In the genomic region with DNA sequence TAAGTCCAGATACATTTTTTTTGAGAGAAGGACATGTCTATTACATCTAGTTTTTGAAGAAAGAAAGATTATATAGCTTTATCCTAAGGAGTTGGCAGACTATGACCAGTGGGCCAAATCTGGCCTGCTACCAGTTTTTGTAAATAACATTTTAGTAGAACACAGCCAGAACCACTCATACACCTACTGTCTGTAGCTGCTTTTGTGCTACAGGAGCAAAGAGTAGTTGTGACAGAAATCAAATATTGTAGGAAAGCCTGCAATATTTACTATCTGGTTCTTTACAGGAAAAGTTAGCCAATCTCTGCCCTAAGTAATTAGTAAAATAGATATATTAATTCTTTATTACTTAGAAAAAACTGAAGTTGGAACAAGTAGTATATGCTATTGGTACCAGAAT, we compare ENCODE assay signal across 2 cellular contexts.
TF ChIP-seq lines count a peak whose summit lies in the region.

No MANE protein-coding gene starts in this region.

TF ChIP-seq in liver, 16 proteins besides CTCF, POLR2A, EP300 and RAD21:
- no peak for TF ChIP-seq GABPA (IDR thresholded peaks at IDR 0.05 in 1 of 2, conservative IDR thresholded peaks at IDR 0.05 in 1 of 2)
- TF ChIP-seq, protein P1, sequence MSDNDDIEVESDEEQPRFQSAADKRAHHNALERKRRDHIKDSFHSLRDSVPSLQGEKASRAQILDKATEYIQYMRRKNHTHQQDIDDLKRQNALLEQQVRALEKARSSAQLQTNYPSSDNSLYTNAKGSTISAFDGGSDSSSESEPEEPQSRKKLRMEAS (IDR thresholded peaks at IDR 0.05): no peak
- TF ChIP-seq, protein P2, sequence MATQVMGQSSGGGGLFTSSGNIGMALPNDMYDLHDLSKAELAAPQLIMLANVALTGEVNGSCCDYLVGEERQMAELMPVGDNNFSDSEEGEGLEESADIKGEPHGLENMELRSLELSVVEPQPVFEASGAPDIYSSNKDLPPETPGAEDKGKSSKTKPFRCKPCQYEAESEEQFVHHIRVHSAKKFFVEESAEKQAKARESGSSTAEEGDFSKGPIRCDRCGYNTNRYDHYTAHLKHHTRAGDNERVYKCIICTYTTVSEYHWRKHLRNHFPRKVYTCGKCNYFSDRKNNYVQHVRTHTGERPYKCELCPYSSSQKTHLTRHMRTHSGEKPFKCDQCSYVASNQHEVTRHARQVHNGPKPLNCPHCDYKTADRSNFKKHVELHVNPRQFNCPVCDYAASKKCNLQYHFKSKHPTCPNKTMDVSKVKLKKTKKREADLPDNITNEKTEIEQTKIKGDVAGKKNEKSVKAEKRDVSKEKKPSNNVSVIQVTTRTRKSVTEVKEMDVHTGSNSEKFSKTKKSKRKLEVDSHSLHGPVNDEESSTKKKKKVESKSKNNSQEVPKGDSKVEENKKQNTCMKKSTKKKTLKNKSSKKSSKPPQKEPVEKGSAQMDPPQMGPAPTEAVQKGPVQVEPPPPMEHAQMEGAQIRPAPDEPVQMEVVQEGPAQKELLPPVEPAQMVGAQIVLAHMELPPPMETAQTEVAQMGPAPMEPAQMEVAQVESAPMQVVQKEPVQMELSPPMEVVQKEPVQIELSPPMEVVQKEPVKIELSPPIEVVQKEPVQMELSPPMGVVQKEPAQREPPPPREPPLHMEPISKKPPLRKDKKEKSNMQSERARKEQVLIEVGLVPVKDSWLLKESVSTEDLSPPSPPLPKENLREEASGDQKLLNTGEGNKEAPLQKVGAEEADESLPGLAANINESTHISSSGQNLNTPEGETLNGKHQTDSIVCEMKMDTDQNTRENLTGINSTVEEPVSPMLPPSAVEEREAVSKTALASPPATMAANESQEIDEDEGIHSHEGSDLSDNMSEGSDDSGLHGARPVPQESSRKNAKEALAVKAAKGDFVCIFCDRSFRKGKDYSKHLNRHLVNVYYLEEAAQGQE (IDR thresholded peaks at IDR 0.05): no peak
- no peak for TF ChIP-seq FOXA1 (IDR thresholded peaks at IDR 0.05)
- TF ChIP-seq, protein P3, sequence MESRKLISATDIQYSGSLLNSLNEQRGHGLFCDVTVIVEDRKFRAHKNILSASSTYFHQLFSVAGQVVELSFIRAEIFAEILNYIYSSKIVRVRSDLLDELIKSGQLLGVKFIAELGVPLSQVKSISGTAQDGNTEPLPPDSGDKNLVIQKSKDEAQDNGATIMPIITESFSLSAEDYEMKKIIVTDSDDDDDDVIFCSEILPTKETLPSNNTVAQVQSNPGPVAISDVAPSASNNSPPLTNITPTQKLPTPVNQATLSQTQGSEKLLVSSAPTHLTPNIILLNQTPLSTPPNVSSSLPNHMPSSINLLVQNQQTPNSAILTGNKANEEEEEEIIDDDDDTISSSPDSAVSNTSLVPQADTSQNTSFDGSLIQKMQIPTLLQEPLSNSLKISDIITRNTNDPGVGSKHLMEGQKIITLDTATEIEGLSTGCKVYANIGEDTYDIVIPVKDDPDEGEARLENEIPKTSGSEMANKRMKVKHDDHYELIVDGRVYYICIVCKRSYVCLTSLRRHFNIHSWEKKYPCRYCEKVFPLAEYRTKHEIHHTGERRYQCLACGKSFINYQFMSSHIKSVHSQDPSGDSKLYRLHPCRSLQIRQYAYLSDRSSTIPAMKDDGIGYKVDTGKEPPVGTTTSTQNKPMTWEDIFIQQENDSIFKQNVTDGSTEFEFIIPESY (IDR thresholded peaks at IDR 0.05): no peak
- peak; percentile 28 for TF ChIP-seq SP1 (IDR thresholded peaks at IDR 0.05)
- TF ChIP-seq NR2F2 (IDR thresholded peaks at IDR 0.05): no peak
- TF ChIP-seq EGR1 (IDR thresholded peaks at IDR 0.05; ENCODE audit: low read depth in 2 of 2): no peak
- TF ChIP-seq TAF1 (conservative IDR thresholded peaks at IDR 0.05): no peak
- TF ChIP-seq FOXA2 (IDR thresholded peaks at IDR 0.05): peak; percentile 25
- no peak for TF ChIP-seq JUND (IDR thresholded peaks at IDR 0.05)
- TF ChIP-seq, protein P4, sequence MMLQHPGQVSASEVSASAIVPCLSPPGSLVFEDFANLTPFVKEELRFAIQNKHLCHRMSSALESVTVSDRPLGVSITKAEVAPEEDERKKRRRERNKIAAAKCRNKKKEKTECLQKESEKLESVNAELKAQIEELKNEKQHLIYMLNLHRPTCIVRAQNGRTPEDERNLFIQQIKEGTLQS (IDR thresholded peaks at IDR 0.05): no peak
- no peak for TF ChIP-seq RXRA (IDR thresholded peaks at IDR 0.05)
- TF ChIP-seq HNF4G (IDR thresholded peaks at IDR 0.05): no peak
- TF ChIP-seq HNF4A (conservative IDR thresholded peaks at IDR 0.05): peak; percentile 18 to 50
- TF ChIP-seq YY1 (IDR thresholded peaks at IDR 0.05): no peak

TF ChIP-seq in HepG2, 621 proteins besides CTCF, POLR2A, EP300 and RAD21 (continued from another document):
- TF ChIP-seq ZSCAN29 (CRISPR knock-in tag; conservative IDR thresholded peaks at IDR 0.05) (no peak), ZNF382 (CRISPR knock-in tag; IDR thresholded peaks at IDR 0.05; ENCODE audit: borderline replicate concordance) (no peak), TBL1XR1 (IDR thresholded peaks at IDR 0.05; ENCODE audit: borderline replicate concordance, low read length, partially characterized antibody) (no peak), ZNF484 (CRISPR knock-in tag; IDR thresholded peaks at IDR 0.05; ENCODE audit: borderline replicate concordance, low read depth) (no peak)
- TF ChIP-seq, protein P5, sequence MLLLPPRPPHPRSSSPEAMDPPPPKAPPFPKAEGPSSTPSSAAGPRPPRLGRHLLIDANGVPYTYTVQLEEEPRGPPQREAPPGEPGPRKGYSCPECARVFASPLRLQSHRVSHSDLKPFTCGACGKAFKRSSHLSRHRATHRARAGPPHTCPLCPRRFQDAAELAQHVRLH (CRISPR knock-in tag; IDR thresholded peaks at IDR 0.05; ENCODE audit: borderline replicate concordance, low read depth): no peak
- TF ChIP-seq, protein P6, sequence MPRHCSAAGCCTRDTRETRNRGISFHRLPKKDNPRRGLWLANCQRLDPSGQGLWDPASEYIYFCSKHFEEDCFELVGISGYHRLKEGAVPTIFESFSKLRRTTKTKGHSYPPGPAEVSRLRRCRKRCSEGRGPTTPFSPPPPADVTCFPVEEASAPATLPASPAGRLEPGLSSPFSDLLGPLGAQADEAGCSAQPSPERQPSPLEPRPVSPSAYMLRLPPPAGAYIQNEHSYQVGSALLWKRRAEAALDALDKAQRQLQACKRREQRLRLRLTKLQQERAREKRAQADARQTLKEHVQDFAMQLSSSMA (CRISPR knock-in tag; IDR thresholded peaks at IDR 0.05): no peak
- TF ChIP-seq, protein P7, sequence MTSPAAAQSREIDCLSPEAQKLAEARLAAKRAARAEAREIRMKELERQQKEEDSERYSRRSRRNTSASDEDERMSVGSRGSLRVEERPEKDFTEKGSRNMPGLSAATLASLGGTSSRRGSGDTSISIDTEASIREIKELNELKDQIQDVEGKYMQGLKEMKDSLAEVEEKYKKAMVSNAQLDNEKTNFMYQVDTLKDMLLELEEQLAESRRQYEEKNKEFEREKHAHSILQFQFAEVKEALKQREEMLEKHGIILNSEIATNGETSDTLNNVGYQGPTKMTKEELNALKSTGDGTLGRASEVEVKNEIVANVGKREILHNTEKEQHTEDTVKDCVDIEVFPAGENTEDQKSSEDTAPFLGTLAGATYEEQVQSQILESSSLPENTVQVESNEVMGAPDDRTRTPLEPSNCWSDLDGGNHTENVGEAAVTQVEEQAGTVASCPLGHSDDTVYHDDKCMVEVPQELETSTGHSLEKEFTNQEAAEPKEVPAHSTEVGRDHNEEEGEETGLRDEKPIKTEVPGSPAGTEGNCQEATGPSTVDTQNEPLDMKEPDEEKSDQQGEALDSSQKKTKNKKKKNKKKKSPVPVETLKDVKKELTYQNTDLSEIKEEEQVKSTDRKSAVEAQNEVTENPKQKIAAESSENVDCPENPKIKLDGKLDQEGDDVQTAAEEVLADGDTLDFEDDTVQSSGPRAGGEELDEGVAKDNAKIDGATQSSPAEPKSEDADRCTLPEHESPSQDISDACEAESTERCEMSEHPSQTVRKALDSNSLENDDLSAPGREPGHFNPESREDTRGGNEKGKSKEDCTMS (CRISPR knock-in tag; conservative IDR thresholded peaks at IDR 0.05): no peak
